13 cellular contexts compared by ENCODE assay signal in genomic region chr16:10992112-10992511, GRCh38. TPM values are rescaled to one million over a fixed set of nuclear protein-coding genes. Genes with fewer than 3 reads are reported as not detected.
A peak's percentile ranks its signal among the peaks of the same experiment; 100 is the strongest.
DNase-seq lines count a peak whose midpoint lies in the region; ATAC-seq and TF ChIP-seq lines count a peak whose summit lies in the region.
"Had no signal": no experiment of that assay in that cellular context is flagged by ENCODE, and none has a peak within 500 bp of the region (broad histone marks: within the 10 kb centered on the region; RNA-seq: fewer than 3 reads in every experiment).

No MANE protein-coding gene starts in this region.

- H3K27ac ChIP-seq in cardiac muscle cell (peak overlapping the region; percentile 49), right cardiac atrium (ENCODE audit: low read length) (no peak overlapping the region), stomach smooth muscle (ENCODE audit: low read length) (peak overlapping the region; percentile 37)
- H3K27ac ChIP-seq: BLaER1 treated with 17β-estradiol and CSF1 and Interleukin-3, amounts not matched to agents 10 nM and 100 nM; left lung had no signal

- H3K9me3 Mint-ChIP-seq in activated T-helper 1 cell treated with anti-CD3 and anti-CD28 coated beads, Interleukin-12 subunit alpha, Interleukin-12 subunit beta, Interleukin-2, Interleukin-4 antibody, amounts not matched to agents 30 ng/mL and 10 ng/mL and 1 ng/mL, durations not matched to agents 14 hours and 24 hours and 36 hours = no peaks in the 10 kb centered on the region

- H3K9me3 ChIP-seq in cardiac muscle cell (ENCODE audit: low read depth) (no peaks in the 10 kb centered on the region), right cardiac atrium (ENCODE audit: control insufficient read depth, low read length) (no peaks in the 10 kb centered on the region), stomach smooth muscle (ENCODE audit: control insufficient read depth in 2 of 2, low read length in 2 of 2) (no peaks in the 10 kb centered on the region)
- H3K9me3 ChIP-seq: BLaER1 treated with 17β-estradiol and CSF1 and Interleukin-3, amounts not matched to agents 10 nM and 100 nM; left lung; transverse colon had no signal

- 81% methylated on average over 4 of the region's 4 CpGs for WGBS in right cardiac atrium

- H3K4me3 ChIP-seq in cardiac muscle cell = no peak overlapping the region
- no peak overlapping the region for H3K4me3 ChIP-seq in right cardiac atrium (ENCODE audit: low read length)
- no peak overlapping the region for H3K4me3 ChIP-seq in fibroblast of the aortic adventitia (ENCODE audit: low read depth, low read length)
- H3K4me3 ChIP-seq in stomach smooth muscle (ENCODE audit: low read length in 2 of 2) = no peak overlapping the region
- H3K4me3 ChIP-seq: BLaER1 treated with 17β-estradiol and CSF1 and Interleukin-3, amounts not matched to agents 10 nM and 100 nM; left lung; transverse colon had no signal

- TF ChIP-seq CTCF in cardiac muscle cell (IDR thresholded peaks at IDR 0.05; ENCODE audit: low read depth, low read length) (no peak), fibroblast of the aortic adventitia (IDR thresholded peaks at IDR 0.05; ENCODE audit: insufficient read depth, low read length) (no peak)

- no peaks in the 10 kb centered on the region for H3K27me3 ChIP-seq in cardiac muscle cell
- no peaks in the 10 kb centered on the region for H3K27me3 ChIP-seq in right cardiac atrium (ENCODE audit: control insufficient read depth, insufficient read depth)
- H3K27me3 ChIP-seq in stomach smooth muscle (ENCODE audit: control insufficient read depth in 1 of 2, insufficient read depth in 2 of 2, low read length in 2 of 2) = no peaks in the 10 kb centered on the region
- H3K27me3 ChIP-seq: BLaER1 treated with 17β-estradiol and CSF1 and Interleukin-3, amounts not matched to agents 10 nM and 100 nM; left lung; transverse colon had no signal

- H3K9ac ChIP-seq in stomach smooth muscle (ENCODE audit: low read length in 2 of 2) = no peak overlapping the region
- H3K9ac ChIP-seq: BLaER1 treated with 17β-estradiol and CSF1 and Interleukin-3, amounts not matched to agents 10 nM and 100 nM had no signal

- peaks cover 50% of the 10 kb centered on the region for H3K36me3 Mint-ChIP-seq in activated T-helper 1 cell treated with anti-CD3 and anti-CD28 coated beads, Interleukin-12 subunit alpha, Interleukin-12 subunit beta, Interleukin-2, Interleukin-4 antibody, amounts not matched to agents 30 ng/mL and 10 ng/mL and 1 ng/mL, durations not matched to agents 14 hours and 24 hours and 36 hours (ENCODE audit: low read depth)

- H3K4me1 Mint-ChIP-seq in activated T-helper 1 cell treated with anti-CD3 and anti-CD28 coated beads, Interleukin-12 subunit alpha, Interleukin-12 subunit beta, Interleukin-2, Interleukin-4 antibody, amounts not matched to agents 30 ng/mL and 10 ng/mL and 1 ng/mL, durations not matched to agents 14 hours and 24 hours and 36 hours (ENCODE audit: low read depth) = peaks cover 97% of the 10 kb centered on the region

- H3K27me3 Mint-ChIP-seq in activated T-helper 1 cell treated with anti-CD3 and anti-CD28 coated beads, Interleukin-12 subunit alpha, Interleukin-12 subunit beta, Interleukin-2, Interleukin-4 antibody, amounts not matched to agents 30 ng/mL and 10 ng/mL and 1 ng/mL, durations not matched to agents 14 hours and 24 hours and 36 hours (ENCODE audit: insufficient read depth) = no peaks in the 10 kb centered on the region

- DNase-seq in cardiac muscle cell (ENCODE audit: low read depth in 1 of 2, low spot score in 1 of 2) (no peak), right cardiac atrium (no peak), fibroblast of the aortic adventitia (ENCODE audit: low read depth) (peak; percentile 57), COLO829 (ENCODE audit: low spot score) (no peak), left cardiac atrium (no peak), NCI-H748 treated with DMSO at 0.1 percent for 48 hours (lab: John Stamatoyannopoulos, UW) (no peak)
- DNase-seq in activated T-helper 1 cell treated with anti-CD3 and anti-CD28 coated beads, Interleukin-12 subunit alpha, Interleukin-12 subunit beta, Interleukin-2, Interleukin-4 antibody, amounts not matched to agents 30 ng/mL and 10 ng/mL and 1 ng/mL, durations not matched to agents 14 hours and 24 hours and 36 hours (ENCODE audit: low spot score) = no peak
- DNase-seq: activated naive CD4-positive, alpha-beta T cell treated with anti-CD3 and anti-CD28 coated beads, Interleukin-2, amount 50 U/mL, for 16 hours; left lung; NCI-H1417 treated with DMSO at 0.1 percent for 48 hours had no signal

- intact Hi-C loops in right cardiac atrium (cut with DNase I) = no loop called here
- intact Hi-C loops in activated T-helper 1 cell treated with anti-CD3 and anti-CD28 coated beads, Interleukin-12 subunit alpha, Interleukin-12 subunit beta, Interleukin-2, Interleukin-4 antibody, amounts not matched to agents 30 ng/mL and 10 ng/mL and 1 ng/mL, durations not matched to agents 14 hours and 24 hours and 36 hours (cut with micrococcal nuclease) = loop anchor here (1.0 kb wide), 1 partner anchor 60 kb away; no protein-coding TSS in a partner anchor
- intact Hi-C loops in left cardiac atrium (cut with DNase I) = no loop called here

- H3K36me3 ChIP-seq in cardiac muscle cell (no peaks in the 10 kb centered on the region), stomach smooth muscle (ENCODE audit: control insufficient read depth in 2 of 2, insufficient read depth in 2 of 2, low read length in 2 of 2) (peaks cover 10 to 22% of the 10 kb centered on the region in 2 donors)

- H3K4me3 Mint-ChIP-seq in activated T-helper 1 cell treated with anti-CD3 and anti-CD28 coated beads, Interleukin-12 subunit alpha, Interleukin-12 subunit beta, Interleukin-2, Interleukin-4 antibody, amounts not matched to agents 30 ng/mL and 10 ng/mL and 1 ng/mL, durations not matched to agents 14 hours and 24 hours and 36 hours = peak overlapping the region; percentile 6

- H3K4me1 ChIP-seq in cardiac muscle cell (ENCODE audit: low read depth) (peaks cover 6% of the 10 kb centered on the region), right cardiac atrium (ENCODE audit: control insufficient read depth, insufficient read depth, low read length) (no peaks in the 10 kb centered on the region), stomach smooth muscle (ENCODE audit: control insufficient read depth, insufficient read depth, low read length) (peaks cover 13% of the 10 kb centered on the region)

- ATAC-seq in right cardiac atrium (no peak), left cardiac atrium (no peak)

- peak overlapping the region; percentile 84 for H3K27ac Mint-ChIP-seq in activated T-helper 1 cell treated with anti-CD3 and anti-CD28 coated beads, Interleukin-12 subunit alpha, Interleukin-12 subunit beta, Interleukin-2, Interleukin-4 antibody, amounts not matched to agents 30 ng/mL and 10 ng/mL and 1 ng/mL, durations not matched to agents 14 hours and 24 hours and 36 hours

RNA-seq across cellular contexts. Expression of gene CLEC16A, which starts 47.7 kb away (rescaled TPM):
- total RNA-seq in cardiac muscle cell (23.9 and 26.8 TPM in 2 replicates), right cardiac atrium (10 to 100 TPM; 24.0 to 31.5 (median 30.4) TPM), fibroblast of the aortic adventitia (ENCODE audit: low replicate concordance) (14.5 and 16.3 TPM in 2 replicates), left cardiac atrium (10 to 100 TPM; 25.5 to 30.2 TPM)
- polyA plus RNA-seq in cardiac muscle cell (17.5 and 23.6 TPM in 2 replicates), right cardiac atrium (14.9 TPM)
- 36.3 and 37.4 TPM in 2 replicates for total RNA-seq in activated T-helper 1 cell treated with anti-CD3 and anti-CD28 coated beads, Interleukin-12 subunit alpha, Interleukin-12 subunit beta, Interleukin-2, Interleukin-4 antibody, amounts not matched to agents 30 ng/mL and 10 ng/mL and 1 ng/mL, durations not matched to agents 14 hours and 24 hours and 36 hours

RNA-seq across cellular contexts. Expression of gene DEXI, which starts 49.8 kb away (rescaled TPM):
- total RNA-seq in cardiac muscle cell (112 and 115 TPM in 2 replicates), right cardiac atrium (100 to 1,000 TPM in 2 of 4 donors, 10 to 100 TPM in 2; 82.2 to 126 (median 101) TPM), fibroblast of the aortic adventitia (ENCODE audit: low replicate concordance) (35.2 and 50.2 TPM in 2 replicates), left cardiac atrium (10 to 100 TPM; 68.5 to 84.9 TPM)
- polyA plus RNA-seq in cardiac muscle cell (78.4 and 92.1 TPM in 2 replicates), right cardiac atrium (127 TPM)
- total RNA-seq in activated T-helper 1 cell treated with anti-CD3 and anti-CD28 coated beads, Interleukin-12 subunit alpha, Interleukin-12 subunit beta, Interleukin-2, Interleukin-4 antibody, amounts not matched to agents 30 ng/mL and 10 ng/mL and 1 ng/mL, durations not matched to agents 14 hours and 24 hours and 36 hours = 36.2 and 40.8 TPM in 2 replicates
